Comparison of ENCODE assay signal across 8 cellular contexts in the genomic region with DNA sequence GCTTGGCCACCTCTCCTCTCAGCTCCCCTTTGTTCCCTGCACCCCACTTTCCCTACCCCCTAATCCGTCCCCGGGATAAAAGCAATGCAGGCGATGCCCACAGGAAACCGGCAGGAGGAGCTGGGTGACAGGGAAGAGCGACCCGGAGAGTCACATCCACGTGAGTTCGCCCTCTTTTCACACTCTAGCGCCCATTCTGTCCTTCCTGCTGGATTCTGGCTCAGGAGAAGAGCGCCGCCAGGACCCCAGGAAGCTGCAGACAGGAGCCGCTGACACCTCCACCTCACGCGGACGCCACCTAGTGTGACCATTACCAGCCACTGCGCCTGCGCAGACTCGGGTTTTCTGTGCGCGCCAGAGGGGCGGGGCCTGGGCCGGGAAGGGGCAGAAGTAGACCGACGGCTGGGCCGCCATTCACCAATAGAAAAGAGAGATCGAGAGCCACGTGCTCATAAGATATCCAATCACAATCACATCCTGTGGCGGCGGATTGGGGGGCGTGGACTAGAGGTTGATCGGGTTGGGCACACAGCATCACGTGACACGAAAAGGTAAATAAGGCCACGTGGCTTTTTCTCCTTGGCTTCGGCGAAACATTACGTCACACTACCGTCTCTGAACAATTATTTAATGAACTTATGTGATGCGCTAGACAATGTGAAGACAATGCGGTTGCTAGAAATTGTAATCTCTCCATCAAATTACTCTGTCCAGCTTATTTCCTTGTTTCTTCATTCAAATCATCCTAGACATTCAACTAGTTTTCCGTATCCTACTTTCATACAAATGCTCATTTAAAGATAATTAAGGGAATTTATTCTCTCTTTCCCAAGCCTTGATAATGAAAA.
DNase-seq lines count a peak whose midpoint lies in the region; ATAC-seq lines count a peak whose summit lies in the region.

No MANE protein-coding gene starts in this region.

- H3K27me3 Mint-ChIP-seq in effector memory CD8-positive, alpha-beta T cell: no peaks in the 10 kb centered on the region
- H3K27me3 Mint-ChIP-seq in memory B cell: no peaks in the 10 kb centered on the region

- peak; percentile 99 for DNase-seq in COLO829 (ENCODE audit: low spot score)
- peak; percentile 99 for DNase-seq in HS-5 (ENCODE audit: low read depth)
- DNase-seq in NK-92 (lab: John Stamatoyannopoulos, UW; ENCODE audit: unreplicated experiment): peak; percentile 98
- DNase-seq in activated CD8-positive, alpha-beta memory T cell treated with anti-CD3 and anti-CD28 coated beads for 4 hours (ENCODE audit: low read depth in 2 of 2): peak; percentile 100
- peak; percentile 100 for DNase-seq in effector memory CD8-positive, alpha-beta T cell
- DNase-seq in memory B cell (ENCODE audit: low spot score in 2 of 2): peak; percentile 99 to 100
- DNase-seq in stimulated activated CD8-positive, alpha-beta memory T cell treated with anti-CD3 and anti-CD28 coated beads, Interleukin-12 subunit alpha, Interleukin-12 subunit beta, amount 100 ng/mL, for 24 hours (ENCODE audit: extremely low read depth): peak; percentile 99

- ATAC-seq in GM19468 (IDR thresholded peaks at IDR 0.05; ENCODE audit: extremely low read depth, unreplicated experiment): peak; percentile 94
- peak; percentile 98 for ATAC-seq in effector memory CD8-positive, alpha-beta T cell (replicated peaks)
- peak; percentile 99 for ATAC-seq in memory B cell (ENCODE audit: low read depth)

- peak overlapping the region; percentile 93 to 98 for H3K4me3 Mint-ChIP-seq in effector memory CD8-positive, alpha-beta T cell
- peak overlapping the region; percentile 90 for H3K4me3 Mint-ChIP-seq in memory B cell

- H3K9me3 Mint-ChIP-seq in effector memory CD8-positive, alpha-beta T cell: no peaks in the 10 kb centered on the region
- no peaks in the 10 kb centered on the region for H3K9me3 Mint-ChIP-seq in memory B cell

- H3K27ac Mint-ChIP-seq in effector memory CD8-positive, alpha-beta T cell: peak overlapping the region; percentile 95 to 99
- peak overlapping the region; percentile 94 for H3K27ac Mint-ChIP-seq in memory B cell

- peaks cover 12 to 16% of the 10 kb centered on the region in 2 donors for H3K4me1 Mint-ChIP-seq in effector memory CD8-positive, alpha-beta T cell (ENCODE audit: low read depth in 2 of 2)
- peaks cover 8% of the 10 kb centered on the region for H3K4me1 Mint-ChIP-seq in memory B cell

- peaks cover 14% of the 10 kb centered on the region for H3K36me3 Mint-ChIP-seq in effector memory CD8-positive, alpha-beta T cell (ENCODE audit: insufficient read depth)
- no peaks in the 10 kb centered on the region for H3K36me3 Mint-ChIP-seq in memory B cell

Comparison
In these comparisons a context has a peak if more than half of its experiments do, and no peak if none do; other contexts are left out.
1. Peak in every context shown above with its lines: DNase-seq and ATAC-seq.